ENCODE assay signal across 11 cellular contexts in genomic region chr4:21962691-21963090, GRCh38. TPM values are rescaled to one million over a fixed set of nuclear protein-coding genes. Genes with fewer than 3 reads are reported as not detected.
"Had no signal": no experiment of that assay in that cellular context is flagged by ENCODE, and none has a peak within 500 bp of the region (broad histone marks: within the 10 kb centered on the region; RNA-seq: fewer than 3 reads in every experiment).

No MANE protein-coding gene starts in this region.

- H3K27ac ChIP-seq: GM23248 had no signal

- FAIRE-seq: H54 had no signal

- H3K4me2 ChIP-seq: GM23338 had no signal

- DNase-seq: GM23248, GOT3, H7, H9, HCEC 1CT, HFFc6 had no signal

- H3K4me3 ChIP-seq: GM23248, GM23338, HAP-1 had no signal

- H3K4me1 ChIP-seq: HAP-1 had no signal

- H3K36me3 ChIP-seq: HAP-1 had no signal

- H2AFZ ChIP-seq: GM23248 had no signal

- H3K9me3 ChIP-seq: HAP-1 had no signal

- ATAC-seq: GM23338, HCT116 had no signal

- H3K9ac ChIP-seq: GM23248 had no signal

RNA-seq across cellular contexts. Expression of gene KCNIP4, which starts 14.1 kb away (rescaled TPM):
- total RNA-seq: GM23248, H4, H7, H9, HFFc6 had no signal
